Comparison of ENCODE assay signal across 1 cellular context in the genomic region with DNA sequence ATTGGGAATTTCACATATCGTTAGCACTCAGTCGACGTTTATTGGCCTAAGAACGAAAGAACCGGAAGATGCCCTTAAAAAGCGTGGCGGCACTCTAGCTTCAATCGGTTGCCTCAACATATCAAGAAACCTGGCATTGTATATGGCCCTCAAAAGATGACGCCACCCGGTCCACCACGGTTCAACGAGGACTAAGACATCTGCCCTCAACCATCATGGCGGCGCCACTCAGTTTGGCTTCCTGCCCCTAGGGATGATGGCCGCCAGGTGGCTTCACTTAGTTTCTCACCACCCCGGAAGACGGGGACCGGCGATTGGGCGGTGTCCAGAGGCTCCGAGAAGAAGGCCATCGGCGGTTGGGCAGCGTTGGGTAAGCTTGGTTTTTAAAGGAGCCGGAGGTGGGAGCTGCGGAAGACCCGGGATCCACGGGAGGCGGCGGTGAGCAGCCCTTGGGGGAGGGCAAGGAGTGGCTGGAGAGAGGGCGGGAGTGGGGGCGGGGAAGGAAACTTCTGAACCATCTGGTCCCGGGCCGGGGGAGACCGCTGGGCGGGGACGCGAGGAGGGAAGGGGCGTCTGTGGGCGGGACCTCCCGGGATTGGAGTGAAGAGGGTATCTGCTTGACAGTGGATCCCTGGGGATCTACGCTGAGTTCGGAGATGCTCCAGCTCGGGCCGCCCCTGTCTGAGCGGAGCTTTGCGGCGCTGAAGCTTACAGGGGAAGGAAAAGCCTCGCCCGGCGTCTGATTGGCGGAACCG.
TF ChIP-seq lines count a peak whose summit lies in the region.

A gene (plus strand): TSS at position 592 of the 755 bp plus-strand sequence. CDS start 686 bp downstream, outside the sequence.

TF ChIP-seq in GM12878, 131 proteins besides CTCF, POLR2A, EP300 and RAD21 (continued from another document and continues in another):
- peak; percentile 78; the same call in 1 of the 2 replicates for TF ChIP-seq RCOR1 (conservative IDR thresholded peaks at IDR 0.05; ENCODE audit: low read depth, low read length)
- peak; percentile 92 for TF ChIP-seq NFYA (IDR thresholded peaks at IDR 0.05; ENCODE audit: borderline replicate concordance, low read depth, low read length)
- no peak for TF ChIP-seq SREBF2 (IDR thresholded peaks at IDR 0.05; ENCODE audit: low read length)
- peak; percentile 17; the same call in 1 of the 2 replicates for TF ChIP-seq RAD51 (IDR thresholded peaks at IDR 0.05)
- peak; percentile 44 for TF ChIP-seq MEF2B (IDR thresholded peaks at IDR 0.05; ENCODE audit: partially characterized antibody, poor library complexity, severe bottlenecking)
- TF ChIP-seq, protein P1, sequence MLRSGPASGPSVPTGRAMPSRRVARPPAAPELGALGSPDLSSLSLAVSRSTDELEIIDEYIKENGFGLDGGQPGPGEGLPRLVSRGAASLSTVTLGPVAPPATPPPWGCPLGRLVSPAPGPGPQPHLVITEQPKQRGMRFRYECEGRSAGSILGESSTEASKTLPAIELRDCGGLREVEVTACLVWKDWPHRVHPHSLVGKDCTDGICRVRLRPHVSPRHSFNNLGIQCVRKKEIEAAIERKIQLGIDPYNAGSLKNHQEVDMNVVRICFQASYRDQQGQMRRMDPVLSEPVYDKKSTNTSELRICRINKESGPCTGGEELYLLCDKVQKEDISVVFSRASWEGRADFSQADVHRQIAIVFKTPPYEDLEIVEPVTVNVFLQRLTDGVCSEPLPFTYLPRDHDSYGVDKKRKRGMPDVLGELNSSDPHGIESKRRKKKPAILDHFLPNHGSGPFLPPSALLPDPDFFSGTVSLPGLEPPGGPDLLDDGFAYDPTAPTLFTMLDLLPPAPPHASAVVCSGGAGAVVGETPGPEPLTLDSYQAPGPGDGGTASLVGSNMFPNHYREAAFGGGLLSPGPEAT (IDR thresholded peaks at IDR 0.05; ENCODE audit: low read depth), result peak; percentile 85
- TF ChIP-seq, protein P2, sequence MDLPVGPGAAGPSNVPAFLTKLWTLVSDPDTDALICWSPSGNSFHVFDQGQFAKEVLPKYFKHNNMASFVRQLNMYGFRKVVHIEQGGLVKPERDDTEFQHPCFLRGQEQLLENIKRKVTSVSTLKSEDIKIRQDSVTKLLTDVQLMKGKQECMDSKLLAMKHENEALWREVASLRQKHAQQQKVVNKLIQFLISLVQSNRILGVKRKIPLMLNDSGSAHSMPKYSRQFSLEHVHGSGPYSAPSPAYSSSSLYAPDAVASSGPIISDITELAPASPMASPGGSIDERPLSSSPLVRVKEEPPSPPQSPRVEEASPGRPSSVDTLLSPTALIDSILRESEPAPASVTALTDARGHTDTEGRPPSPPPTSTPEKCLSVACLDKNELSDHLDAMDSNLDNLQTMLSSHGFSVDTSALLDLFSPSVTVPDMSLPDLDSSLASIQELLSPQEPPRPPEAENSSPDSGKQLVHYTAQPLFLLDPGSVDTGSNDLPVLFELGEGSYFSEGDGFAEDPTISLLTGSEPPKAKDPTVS (IDR thresholded peaks at IDR 0.05; ENCODE audit: low read depth, low read length), result 0 out of 2 replicates have a peak, but pooled peaks have one; percentile 20
- peak; percentile 98 for TF ChIP-seq IKZF1 (conservative IDR thresholded peaks at IDR 0.05)
- TF ChIP-seq, protein P3, sequence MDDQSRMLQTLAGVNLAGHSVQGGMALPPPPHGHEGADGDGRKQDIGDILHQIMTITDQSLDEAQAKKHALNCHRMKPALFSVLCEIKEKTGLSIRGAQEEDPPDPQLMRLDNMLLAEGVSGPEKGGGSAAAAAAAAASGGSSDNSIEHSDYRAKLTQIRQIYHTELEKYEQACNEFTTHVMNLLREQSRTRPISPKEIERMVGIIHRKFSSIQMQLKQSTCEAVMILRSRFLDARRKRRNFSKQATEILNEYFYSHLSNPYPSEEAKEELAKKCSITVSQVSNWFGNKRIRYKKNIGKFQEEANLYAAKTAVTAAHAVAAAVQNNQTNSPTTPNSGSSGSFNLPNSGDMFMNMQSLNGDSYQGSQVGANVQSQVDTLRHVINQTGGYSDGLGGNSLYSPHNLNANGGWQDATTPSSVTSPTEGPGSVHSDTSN (IDR thresholded peaks at IDR 0.05; ENCODE audit: insufficient replicate concordance, low read depth, low read length), result peak; percentile 3
- TF ChIP-seq, protein P4, sequence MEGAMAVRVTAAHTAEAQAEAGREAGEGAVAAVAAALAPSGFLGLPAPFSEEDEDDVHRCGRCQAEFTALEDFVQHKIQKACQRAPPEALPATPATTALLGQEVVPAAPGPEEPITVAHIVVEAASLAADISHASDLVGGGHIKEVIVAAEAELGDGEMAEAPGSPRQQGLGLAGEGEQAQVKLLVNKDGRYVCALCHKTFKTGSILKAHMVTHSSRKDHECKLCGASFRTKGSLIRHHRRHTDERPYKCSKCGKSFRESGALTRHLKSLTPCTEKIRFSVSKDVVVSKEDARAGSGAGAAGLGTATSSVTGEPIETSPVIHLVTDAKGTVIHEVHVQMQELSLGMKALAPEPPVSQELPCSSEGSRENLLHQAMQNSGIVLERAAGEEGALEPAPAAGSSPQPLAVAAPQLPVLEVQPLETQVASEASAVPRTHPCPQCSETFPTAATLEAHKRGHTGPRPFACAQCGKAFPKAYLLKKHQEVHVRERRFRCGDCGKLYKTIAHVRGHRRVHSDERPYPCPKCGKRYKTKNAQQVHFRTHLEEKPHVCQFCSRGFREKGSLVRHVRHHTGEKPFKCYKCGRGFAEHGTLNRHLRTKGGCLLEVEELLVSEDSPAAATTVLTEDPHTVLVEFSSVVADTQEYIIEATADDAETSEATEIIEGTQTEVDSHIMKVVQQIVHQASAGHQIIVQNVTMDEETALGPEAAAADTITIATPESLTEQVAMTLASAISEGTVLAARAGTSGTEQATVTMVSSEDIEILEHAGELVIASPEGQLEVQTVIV (IDR thresholded peaks at IDR 0.05; ENCODE audit: borderline replicate concordance, partially characterized antibody), result peak; percentile 63
- no peak for TF ChIP-seq HDAC2 (IDR thresholded peaks at IDR 0.05)
- no peak for TF ChIP-seq ZNF24 (IDR thresholded peaks at IDR 0.05)
- TF ChIP-seq ATF7 (IDR thresholded peaks at IDR 0.05; ENCODE audit: low read depth), result peak; percentile 97
- TF ChIP-seq STAT3 (IDR thresholded peaks at IDR 0.05; ENCODE audit: low read depth, low read length), result 0 out of 2 replicates have a peak, but pooled peaks have one; percentile 59
- peak in 1 of 2 experiments; percentile 33; a peak in 2 of 4 replicates for TF ChIP-seq BHLHE40 (IDR thresholded peaks at IDR 0.05; ENCODE audit: borderline replicate concordance in 1 of 2, low read depth in 2 of 2, low read length in 1 of 2)
- TF ChIP-seq, protein P5, sequence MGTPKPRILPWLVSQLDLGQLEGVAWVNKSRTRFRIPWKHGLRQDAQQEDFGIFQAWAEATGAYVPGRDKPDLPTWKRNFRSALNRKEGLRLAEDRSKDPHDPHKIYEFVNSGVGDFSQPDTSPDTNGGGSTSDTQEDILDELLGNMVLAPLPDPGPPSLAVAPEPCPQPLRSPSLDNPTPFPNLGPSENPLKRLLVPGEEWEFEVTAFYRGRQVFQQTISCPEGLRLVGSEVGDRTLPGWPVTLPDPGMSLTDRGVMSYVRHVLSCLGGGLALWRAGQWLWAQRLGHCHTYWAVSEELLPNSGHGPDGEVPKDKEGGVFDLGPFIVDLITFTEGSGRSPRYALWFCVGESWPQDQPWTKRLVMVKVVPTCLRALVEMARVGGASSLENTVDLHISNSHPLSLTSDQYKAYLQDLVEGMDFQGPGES (IDR thresholded peaks at IDR 0.05), result peak; percentile 92; the same call in 1 of the 2 replicates
- TF ChIP-seq TCF12 (IDR thresholded peaks at IDR 0.05; ENCODE audit: low read depth, low read length), result peak; percentile 11; the same call in 1 of the 2 replicates
- peak; percentile 74; the same call in 1 of the 2 replicates for TF ChIP-seq STAT1 (conservative IDR thresholded peaks at IDR 0.05)
- peak; percentile 100 for TF ChIP-seq YY1 (IDR thresholded peaks at IDR 0.05; ENCODE audit: low read depth, low read length)
- peak; percentile 91 for TF ChIP-seq SIX5 (IDR thresholded peaks at IDR 0.05; ENCODE audit: low read depth, low read length, severe bottlenecking)
- 0 out of 2 replicates have a peak, but pooled peaks have one; percentile 45 for TF ChIP-seq SIN3A (IDR thresholded peaks at IDR 0.05; ENCODE audit: low read depth, low read length)
- TF ChIP-seq NR2C1 (IDR thresholded peaks at IDR 0.05), result peak; percentile 94
- TF ChIP-seq GATAD2B (conservative IDR thresholded peaks at IDR 0.05; ENCODE audit: low read depth), result 0 out of 2 replicates have a peak, but pooled peaks have one; percentile 4
- TF ChIP-seq, protein P6, sequence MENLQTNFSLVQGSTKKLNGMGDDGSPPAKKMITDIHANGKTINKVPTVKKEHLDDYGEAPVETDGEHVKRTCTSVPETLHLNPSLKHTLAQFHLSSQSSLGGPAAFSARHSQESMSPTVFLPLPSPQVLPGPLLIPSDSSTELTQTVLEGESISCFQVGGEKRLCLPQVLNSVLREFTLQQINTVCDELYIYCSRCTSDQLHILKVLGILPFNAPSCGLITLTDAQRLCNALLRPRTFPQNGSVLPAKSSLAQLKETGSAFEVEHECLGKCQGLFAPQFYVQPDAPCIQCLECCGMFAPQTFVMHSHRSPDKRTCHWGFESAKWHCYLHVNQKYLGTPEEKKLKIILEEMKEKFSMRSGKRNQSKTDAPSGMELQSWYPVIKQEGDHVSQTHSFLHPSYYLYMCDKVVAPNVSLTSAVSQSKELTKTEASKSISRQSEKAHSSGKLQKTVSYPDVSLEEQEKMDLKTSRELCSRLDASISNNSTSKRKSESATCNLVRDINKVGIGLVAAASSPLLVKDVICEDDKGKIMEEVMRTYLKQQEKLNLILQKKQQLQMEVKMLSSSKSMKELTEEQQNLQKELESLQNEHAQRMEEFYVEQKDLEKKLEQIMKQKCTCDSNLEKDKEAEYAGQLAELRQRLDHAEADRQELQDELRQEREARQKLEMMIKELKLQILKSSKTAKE (IDR thresholded peaks at IDR 0.05; ENCODE audit: low read depth, poor library complexity, severe bottlenecking), result peak; percentile 61
- TF ChIP-seq ZNF217 (IDR thresholded peaks at IDR 0.05), result no peak
- TF ChIP-seq POLR2AphosphoS2 (IDR thresholded peaks at IDR 0.05; ENCODE audit: low read depth, low read length), result no peak
- peak; percentile 57; the same call in 1 of the 2 replicates for TF ChIP-seq TAF1 (IDR thresholded peaks at IDR 0.05; ENCODE audit: borderline replicate concordance, low read depth, low read length)
- TF ChIP-seq, protein P7, sequence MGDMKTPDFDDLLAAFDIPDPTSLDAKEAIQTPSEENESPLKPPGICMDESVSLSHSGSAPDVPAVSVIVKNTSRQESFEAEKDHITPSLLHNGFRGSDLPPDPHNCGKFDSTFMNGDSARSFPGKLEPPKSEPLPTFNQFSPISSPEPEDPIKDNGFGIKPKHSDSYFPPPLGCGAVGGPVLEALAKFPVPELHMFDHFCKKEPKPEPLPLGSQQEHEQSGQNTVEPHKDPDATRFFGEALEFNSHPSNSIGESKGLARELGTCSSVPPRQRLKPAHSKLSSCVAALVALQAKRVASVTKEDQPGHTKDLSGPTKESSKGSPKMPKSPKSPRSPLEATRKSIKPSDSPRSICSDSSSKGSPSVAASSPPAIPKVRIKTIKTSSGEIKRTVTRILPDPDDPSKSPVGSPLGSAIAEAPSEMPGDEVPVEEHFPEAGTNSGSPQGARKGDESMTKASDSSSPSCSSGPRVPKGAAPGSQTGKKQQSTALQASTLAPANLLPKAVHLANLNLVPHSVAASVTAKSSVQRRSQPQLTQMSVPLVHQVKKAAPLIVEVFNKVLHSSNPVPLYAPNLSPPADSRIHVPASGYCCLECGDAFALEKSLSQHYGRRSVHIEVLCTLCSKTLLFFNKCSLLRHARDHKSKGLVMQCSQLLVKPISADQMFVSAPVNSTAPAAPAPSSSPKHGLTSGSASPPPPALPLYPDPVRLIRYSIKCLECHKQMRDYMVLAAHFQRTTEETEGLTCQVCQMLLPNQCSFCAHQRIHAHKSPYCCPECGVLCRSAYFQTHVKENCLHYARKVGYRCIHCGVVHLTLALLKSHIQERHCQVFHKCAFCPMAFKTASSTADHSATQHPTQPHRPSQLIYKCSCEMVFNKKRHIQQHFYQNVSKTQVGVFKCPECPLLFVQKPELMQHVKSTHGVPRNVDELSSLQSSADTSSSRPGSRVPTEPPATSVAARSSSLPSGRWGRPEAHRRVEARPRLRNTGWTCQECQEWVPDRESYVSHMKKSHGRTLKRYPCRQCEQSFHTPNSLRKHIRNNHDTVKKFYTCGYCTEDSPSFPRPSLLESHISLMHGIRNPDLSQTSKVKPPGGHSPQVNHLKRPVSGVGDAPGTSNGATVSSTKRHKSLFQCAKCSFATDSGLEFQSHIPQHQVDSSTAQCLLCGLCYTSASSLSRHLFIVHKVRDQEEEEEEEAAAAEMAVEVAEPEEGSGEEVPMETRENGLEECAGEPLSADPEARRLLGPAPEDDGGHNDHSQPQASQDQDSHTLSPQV (IDR thresholded peaks at IDR 0.05), result peak; percentile 24; the same call in 1 of the 2 replicates
- TF ChIP-seq SREBF1 (IDR thresholded peaks at IDR 0.05; ENCODE audit: low read length), result 0 out of 2 replicates have a peak, but pooled peaks have one; percentile 30
- TF ChIP-seq EGR1 (IDR thresholded peaks at IDR 0.05; ENCODE audit: borderline replicate concordance in 1 of 2, low read depth in 2 of 2, low read length in 2 of 2), result peak in 1 of 2 experiments; percentile 49; a peak in 1 of 3 replicates
- TF ChIP-seq MXI1 (IDR thresholded peaks at IDR 0.05; ENCODE audit: low read depth, low read length), result peak; percentile 84
- TF ChIP-seq NFIC (IDR thresholded peaks at IDR 0.05; ENCODE audit: low read depth, low read length), result no peak
- TF ChIP-seq SP1 (IDR thresholded peaks at IDR 0.05; ENCODE audit: low read depth, low read length), result peak; percentile 98
- TF ChIP-seq SMAD1 (IDR thresholded peaks at IDR 0.05; ENCODE audit: low read depth, partially characterized antibody), result no peak
- TF ChIP-seq ZNF207 (IDR thresholded peaks at IDR 0.05; ENCODE audit: borderline replicate concordance), result no peak
- TF ChIP-seq TARDBP (IDR thresholded peaks at IDR 0.05; ENCODE audit: borderline replicate concordance), result peak; percentile 91
- TF ChIP-seq MTA3 (IDR thresholded peaks at IDR 0.05; ENCODE audit: borderline replicate concordance, low read length), result no peak
- no peak for TF ChIP-seq ZNF622 (IDR thresholded peaks at IDR 0.05)
- TF ChIP-seq, protein P8, sequence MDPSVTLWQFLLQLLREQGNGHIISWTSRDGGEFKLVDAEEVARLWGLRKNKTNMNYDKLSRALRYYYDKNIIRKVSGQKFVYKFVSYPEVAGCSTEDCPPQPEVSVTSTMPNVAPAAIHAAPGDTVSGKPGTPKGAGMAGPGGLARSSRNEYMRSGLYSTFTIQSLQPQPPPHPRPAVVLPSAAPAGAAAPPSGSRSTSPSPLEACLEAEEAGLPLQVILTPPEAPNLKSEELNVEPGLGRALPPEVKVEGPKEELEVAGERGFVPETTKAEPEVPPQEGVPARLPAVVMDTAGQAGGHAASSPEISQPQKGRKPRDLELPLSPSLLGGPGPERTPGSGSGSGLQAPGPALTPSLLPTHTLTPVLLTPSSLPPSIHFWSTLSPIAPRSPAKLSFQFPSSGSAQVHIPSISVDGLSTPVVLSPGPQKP (IDR thresholded peaks at IDR 0.05; ENCODE audit: low read depth, low read length), result peak; percentile 98
- peak; percentile 96 for TF ChIP-seq CHD2 (IDR thresholded peaks at IDR 0.05; ENCODE audit: borderline replicate concordance, low read depth, low read length)
- peak; percentile 56; the same call in 1 of the 2 replicates for TF ChIP-seq HDGF (IDR thresholded peaks at IDR 0.05)
- peak; percentile 88 to 95 for TF ChIP-seq SRF (IDR thresholded peaks at IDR 0.05; ENCODE audit: low read depth in 2 of 2, low read length in 2 of 2)
- TF ChIP-seq POLR2AphosphoS5 (IDR thresholded peaks at IDR 0.05; ENCODE audit: low read length), result peak; percentile 5; the same call in 1 of the 2 replicates
